In genomic region chr16:86527366-86527765, GRCh38 we compare ENCODE assay signal across 20 cellular contexts. TPM values are rescaled to one million over a fixed set of nuclear protein-coding genes. Genes with fewer than 3 reads are reported as not detected.
DNase-seq lines count a peak whose midpoint lies in the region; ATAC-seq, FAIRE-seq and TF ChIP-seq lines count a peak whose summit lies in the region.
"Had no signal": no experiment of that assay in that cellular context is flagged by ENCODE, and none has a peak within 500 bp of the region (broad histone marks: within the 10 kb centered on the region; RNA-seq: fewer than 3 reads in every experiment).

No MANE protein-coding gene starts in this region.

- H3K36me3 ChIP-seq in left ventricle myocardium inferior: peaks cover 11% of the 10 kb centered on the region
- H3K36me3 ChIP-seq in kidney (ENCODE audit: control insufficient read depth in 1 of 2, insufficient read depth in 2 of 2, low read length in 2 of 2): no peaks in the 10 kb centered on the region

- H3K9me3 ChIP-seq in left ventricle myocardium inferior (replicated peaks) (no peaks in the 10 kb centered on the region), right cardiac atrium (ENCODE audit: control insufficient read depth, low read length) (no peaks in the 10 kb centered on the region), kidney (ENCODE audit: control insufficient read depth in 1 of 2, low read length in 2 of 2) (no peaks in the 10 kb centered on the region)
- H3K9me3 ChIP-seq: BLaER1 treated with 17β-estradiol and CSF1 and Interleukin-3, amounts not matched to agents 10 nM and 100 nM had no signal

- TF ChIP-seq CTCF in left ventricle myocardium inferior (IDR thresholded peaks at IDR 0.05; ENCODE audit: borderline replicate concordance): no peak
- no peak for TF ChIP-seq CTCF in kidney (IDR thresholded peaks at IDR 0.05; ENCODE audit: borderline replicate concordance, extremely low read depth, insufficient read depth)

- H3K4me1 ChIP-seq in left ventricle myocardium inferior: peaks cover 14% of the 10 kb centered on the region
- no peaks in the 10 kb centered on the region for H3K4me1 ChIP-seq in right cardiac atrium (ENCODE audit: control insufficient read depth, insufficient read depth, low read length)
- H3K4me1 ChIP-seq in kidney (ENCODE audit: control insufficient read depth in 1 of 2, insufficient read depth in 1 of 2, low read depth in 1 of 2, low read length in 2 of 2): no peaks in the 10 kb centered on the region

- H3K27me3 ChIP-seq in left ventricle myocardium inferior (ENCODE audit: low read depth) (peaks cover 27% of the 10 kb centered on the region), right cardiac atrium (ENCODE audit: control insufficient read depth, insufficient read depth) (no peaks in the 10 kb centered on the region)
- H3K27me3 ChIP-seq: BLaER1 treated with 17β-estradiol and CSF1 and Interleukin-3, amounts not matched to agents 10 nM and 100 nM had no signal

- WGBS in right cardiac atrium: 89% methylated on average over 15 of the region's 15 CpGs

- no peak for ATAC-seq in right cardiac atrium
- ATAC-seq in HG03135 (IDR thresholded peaks at IDR 0.05; ENCODE audit: unreplicated experiment): no peak
- ATAC-seq: CD8-positive, alpha-beta T cell; GM12878 had no signal

- no peak overlapping the region for H3K4me3 ChIP-seq in left ventricle myocardium inferior
- no peak overlapping the region for H3K4me3 ChIP-seq in right cardiac atrium (ENCODE audit: low read length)
- H3K4me3 ChIP-seq in kidney (ENCODE audit: low read length in 2 of 2): no peak overlapping the region
- H3K4me3 ChIP-seq: BLaER1 treated with 17β-estradiol and CSF1 and Interleukin-3, amounts not matched to agents 10 nM and 100 nM; GM12878 had no signal

- H3K27ac ChIP-seq in left ventricle myocardium inferior (replicated peaks): no peak overlapping the region
- no peak overlapping the region for H3K27ac ChIP-seq in right cardiac atrium (ENCODE audit: low read length)
- no peak overlapping the region for H3K27ac ChIP-seq in kidney (ENCODE audit: low read depth in 2 of 2, low read length in 2 of 2)
- H3K27ac ChIP-seq: BLaER1 treated with 17β-estradiol and CSF1 and Interleukin-3, amounts not matched to agents 10 nM and 100 nM had no signal

- H3K9ac ChIP-seq in kidney (ENCODE audit: low read length in 2 of 2): no peak overlapping the region
- H3K9ac ChIP-seq: BLaER1 treated with 17β-estradiol and CSF1 and Interleukin-3, amounts not matched to agents 10 nM and 100 nM had no signal

- FAIRE-seq in kidney (lab: Jason Lieb, UNC): no peak
- FAIRE-seq: GM12878 had no signal

- peak; percentile 10 for DNase-seq in left ventricle myocardium inferior
- DNase-seq in right cardiac atrium: no peak
- DNase-seq in kidney: peak; percentile 58
- DNase-seq in posterior vena cava (ENCODE audit: low spot score): peak; percentile 49
- no peak for DNase-seq in epidermal melanocyte (ENCODE audit: insufficient read length, low spot score)
- DNase-seq in cortex of kidney (lab: John Stamatoyannopoulos, UW): no peak
- DNase-seq: 8988T; CD8-positive, alpha-beta T cell; DMS 273 treated with DMSO at 0.1 percent for 48 hours; DMS53; DND-41; EL; GOT3; H9 had no signal

- intact Hi-C loops in left ventricle myocardium inferior (cut with micrococcal nuclease): no loop called here
- intact Hi-C loops in right cardiac atrium (cut with DNase I): no loop called here
- intact Hi-C loops in kidney (cut with DNase I): no loop called here
- intact Hi-C loops in posterior vena cava (cut with DNase I): no loop called here

RNA-seq across cellular contexts. Expression of gene FOXF1, which starts 17.0 kb away (rescaled TPM):
- total RNA-seq in left ventricle myocardium inferior (0.33 TPM), right cardiac atrium (under 1 TPM; 0.14 to 0.71 (median 0.28) TPM), kidney (0.57 TPM), posterior vena cava (1 to 10 TPM; 2.5 to 4.3 TPM)
- polyA plus RNA-seq in right cardiac atrium (0.84 TPM), kidney (ENCODE audit: insufficient read depth, low read depth, low replicate concordance) (0.67 TPM)
- total RNA-seq: A673; CD8-positive, alpha-beta T cell; G401; GM12878; H9; HT-29 had no signal

RNA-seq across cellular contexts. Expression of gene MTHFSD, which starts 27.7 kb away (rescaled TPM):
- total RNA-seq in left ventricle myocardium inferior (10.2 TPM), right cardiac atrium (10 to 100 TPM in 3 of 4 donors, 1 to 10 TPM in 1; 9.0 to 14.7 (median 12.5) TPM), kidney (26.2 TPM), posterior vena cava (10 to 100 TPM; 11.8 to 14.1 TPM)
- polyA plus RNA-seq in right cardiac atrium (8.8 TPM), kidney (ENCODE audit: insufficient read depth, low read depth, low replicate concordance) (11.3 TPM)

RNA-seq across cellular contexts. Expression of gene FOXC2, which starts 39.3 kb away (rescaled TPM):
- total RNA-seq in left ventricle myocardium inferior: 1.5 TPM
- 1 to 10 TPM; 2.3 to 3.7 (median 2.8) TPM for total RNA-seq in right cardiac atrium
- polyA plus RNA-seq in right cardiac atrium: 1.1 TPM
- total RNA-seq in kidney: 6.3 TPM
- polyA plus RNA-seq in kidney (ENCODE audit: insufficient read depth, low read depth, low replicate concordance): 3.8 TPM
- 10 to 100 TPM; 11.9 to 12.2 TPM for total RNA-seq in posterior vena cava
- total RNA-seq: GM12878, H9, HT-29 had no signal
- polyA plus RNA-seq: GM12878 had no signal

RNA-seq across cellular contexts. Expression of gene FOXL1, which starts 51.0 kb away (rescaled TPM):
- total RNA-seq in left ventricle myocardium inferior (0.38 TPM), right cardiac atrium (1 to 10 TPM; 1.3 to 1.8 (median 1.6) TPM), kidney (2.0 TPM), posterior vena cava (1 to 10 TPM; 7.5 to 8.9 TPM)
- polyA plus RNA-seq in right cardiac atrium (0.75 TPM), kidney (ENCODE audit: insufficient read depth, low read depth, low replicate concordance) (0.52 TPM)
- total RNA-seq: GM12878 had no signal

Comparison
In these comparisons a context has a peak if more than half of its experiments do, and no peak if none do; other contexts are left out.
1. DNase-seq: peak in left ventricle myocardium inferior (single experiment), kidney (single experiment) and posterior vena cava (single experiment); none in right cardiac atrium (0 of 3), epidermal melanocyte (single experiment) and cortex of kidney (single experiment).